8 cellular contexts compared by ENCODE assay signal in genomic region chr6:17703256-17703694, GRCh38. TPM values are rescaled to one million over a fixed set of nuclear protein-coding genes. Genes with fewer than 3 reads are reported as not detected.
A peak's percentile ranks its signal among the peaks of the same experiment; 100 is the strongest.
DNase-seq lines count a peak whose midpoint lies in the region; ATAC-seq and TF ChIP-seq lines count a peak whose summit lies in the region.

No MANE protein-coding gene starts in this region.

- H3K4me2 ChIP-seq in neural progenitor cell = peak overlapping the region; percentile 3

- no peak overlapping the region for H3K4me3 ChIP-seq in neural progenitor cell

- no peaks in the 10 kb centered on the region for H3K27me3 ChIP-seq in neural progenitor cell

- H3K27ac ChIP-seq in neural progenitor cell = no peak overlapping the region

- H3K9ac ChIP-seq in neural progenitor cell = no peak overlapping the region

- peaks cover 28% of the 10 kb centered on the region for H3K36me3 Mint-ChIP-seq in central memory CD8-positive, alpha-beta T cell (ENCODE audit: insufficient read depth)
- H3K36me3 Mint-ChIP-seq in neural progenitor cell = peaks cover 22% of the 10 kb centered on the region

- ATAC-seq in central memory CD8-positive, alpha-beta T cell (replicated peaks; ENCODE audit: extremely low read depth, poor library complexity, severe bottlenecking) = no peak
- no peak for ATAC-seq in GM21515 (IDR thresholded peaks at IDR 0.05; ENCODE audit: unreplicated experiment)

- peak overlapping the region; percentile 89 for H3K27ac Mint-ChIP-seq in central memory CD8-positive, alpha-beta T cell (ENCODE audit: low read depth)
- no peak overlapping the region for H3K27ac Mint-ChIP-seq in neural progenitor cell

- H2AFZ ChIP-seq in neural progenitor cell (replicated peaks) = no peak overlapping the region

- H3K4me3 Mint-ChIP-seq in central memory CD8-positive, alpha-beta T cell = peak overlapping the region; percentile 82
- no peak overlapping the region for H3K4me3 Mint-ChIP-seq in neural progenitor cell

- TF ChIP-seq CTCF in neural progenitor cell (IDR thresholded peaks at IDR 0.05) = no peak

- no peaks in the 10 kb centered on the region for H3K36me3 ChIP-seq in neural progenitor cell

- peaks cover 12% of the 10 kb centered on the region for H3F3A ChIP-seq in neural progenitor cell (ENCODE audit: low read depth)

- H3K27me3 Mint-ChIP-seq in central memory CD8-positive, alpha-beta T cell = no peaks in the 10 kb centered on the region
- peaks cover 2% of the 10 kb centered on the region for H3K27me3 Mint-ChIP-seq in neural progenitor cell (ENCODE audit: insufficient read depth, low read depth)

- DNase-seq in SIG-M5 treated with dmso at 0.1 percent for 504 hours (lab: John Stamatoyannopoulos, UW; ENCODE audit: unreplicated experiment) = peak; percentile 59
- DNase-seq in SIG-M5 (lab: John Stamatoyannopoulos, UW) = no peak
- peak; percentile 24 for DNase-seq in NOMO-1 treated with dmso at 0.1 percent for 144 hours (lab: John Stamatoyannopoulos, UW; ENCODE audit: unreplicated experiment)
- DNase-seq in central memory CD8-positive, alpha-beta T cell (ENCODE audit: low spot score in 2 of 2) = no peak
- no peak for DNase-seq in neural progenitor cell (ENCODE audit: low spot score)
- no peak for DNase-seq in NCI-H524 treated with DMSO at 0.1 percent for 48 hours (lab: John Stamatoyannopoulos, UW)
- no peak for DNase-seq in NCI-H82 treated with DMSO at 0.1 percent for 48 hours (lab: John Stamatoyannopoulos, UW; ENCODE audit: unreplicated experiment)

- H3K4me1 ChIP-seq in neural progenitor cell = no peaks in the 10 kb centered on the region

- H3K79me2 ChIP-seq in neural progenitor cell (ENCODE audit: low read depth) = peaks cover 81% of the 10 kb centered on the region

- no peaks in the 10 kb centered on the region for H3K9me3 Mint-ChIP-seq in central memory CD8-positive, alpha-beta T cell
- H3K9me3 Mint-ChIP-seq in neural progenitor cell = peaks cover 6% of the 10 kb centered on the region

- H3K9me3 ChIP-seq in neural progenitor cell (ENCODE audit: low read depth) = no peaks in the 10 kb centered on the region

- H3K4me1 Mint-ChIP-seq in central memory CD8-positive, alpha-beta T cell = peaks cover 35% of the 10 kb centered on the region
- peaks cover 13% of the 10 kb centered on the region for H3K4me1 Mint-ChIP-seq in neural progenitor cell

- H4K20me1 ChIP-seq in neural progenitor cell (ENCODE audit: low read depth) = peaks cover 29% of the 10 kb centered on the region

RNA-seq across cellular contexts. Expression of gene NUP153, which starts 3.5 kb away (rescaled TPM):
- total RNA-seq in neural progenitor cell (ENCODE audit: low replicate concordance) = 62.5 and 68.7 TPM in 2 replicates

Comparison
In these comparisons a context has a peak if more than half of its experiments do, and no peak if none do; other contexts are left out.
1. DNase-seq: peak in SIG-M5 treated with dmso at 0.1 percent for 504 hours (single experiment) and NOMO-1 treated with dmso at 0.1 percent for 144 hours (single experiment); none in SIG-M5 (single experiment), central memory CD8-positive, alpha-beta T cell (0 of 2), neural progenitor cell (single experiment), NCI-H524 treated with DMSO at 0.1 percent for 48 hours (single experiment) and NCI-H82 treated with DMSO at 0.1 percent for 48 hours (single experiment).